Comparison of ENCODE assay signal across 35 cellular contexts in genomic region chr16:72789921-72790320, GRCh38.
"Had no signal": no experiment of that assay in that cellular context is flagged by ENCODE, and none has a peak within 500 bp of the region (broad histone marks: within the 10 kb centered on the region; RNA-seq: fewer than 3 reads in every experiment).

No MANE protein-coding gene starts in this region.

- H3K27ac ChIP-seq: adrenal gland, body of pancreas, cardiac muscle cell, dorsolateral prefrontal cortex, foreskin keratinocyte, gastroesophageal sphincter, WERI-Rb-1 had no signal

- DNase-seq: activated B cell treated with CpG ODN at 0.5 μM for 24 hours; activated CD4-positive, alpha-beta T cell treated with anti-CD3 and anti-CD28 coated beads for 48 hours; activated CD4-positive, alpha-beta T cell treated with anti-CD3 and anti-CD28 coated beads, Interleukin-2, amount 50 U/mL, for 1 hour; activated CD4-positive, alpha-beta T cell treated with anti-CD3 and anti-CD28 coated beads, Interleukin-2, amount 50 U/mL, for 48 hours; activated CD8-positive, alpha-beta memory T cell treated with anti-CD3 and anti-CD28 coated beads for 24 hours; activated CD8-positive, alpha-beta T cell treated with anti-CD3 and anti-CD28 coated beads for 36 hours; activated effector memory CD4-positive, alpha-beta T cell treated with Interleukin-2 at 50 U/mL for 16 hours; activated gamma-delta T cell treated with Interleukin-2 at 50 U/mL for 16 hours; activated naive CD4-positive, alpha-beta T cell treated with Interleukin-2 at 50 U/mL for 16 hours; activated naive CD8-positive, alpha-beta T cell treated with anti-CD3 and anti-CD28 coated beads for 36 hours; activated naive CD8-positive, alpha-beta T cell treated with anti-CD3 and anti-CD28 coated beads, Interleukin-2, amount 50 U/mL, for 24 hours; activated T-cell treated with anti-CD3 and anti-CD28 coated beads, Interleukin-2, amount 50 U/mL, for 4 hours; adrenal gland; amygdala; aorta; body of pancreas; central memory CD4-positive, alpha-beta T cell; cerebellar nuclear complex; dorsolateral prefrontal cortex; effector memory CD4-positive, alpha-beta T cell; endodermal cell; foreskin keratinocyte; T-helper 1 cell; T-helper 17 cell; T1000; WERI-Rb-1 had no signal

- H3K9me3 Mint-ChIP-seq: activated B cell treated with CpG ODN at 0.5 μM for 24 hours; activated CD8-positive, alpha-beta T cell treated with anti-CD3 and anti-CD28 coated beads for 36 hours; activated naive CD4-positive, alpha-beta T cell treated with anti-CD3 and anti-CD28 coated beads, Interleukin-2, amount 50 U/mL, for 24 hours; activated naive CD8-positive, alpha-beta T cell treated with anti-CD3 and anti-CD28 coated beads for 36 hours; activated naive CD8-positive, alpha-beta T cell treated with anti-CD3 and anti-CD28 coated beads, Interleukin-2, amount 50 U/mL, for 24 hours; activated T-cell treated with anti-CD3 and anti-CD28 coated beads, Interleukin-2, amount 50 U/mL, for 4 hours; activated T-helper 17 cell treated with anti-CD3 and anti-CD28 coated beads, Interleukin-2, amount 50 U/mL, for 72 hours; dendritic cell treated with granulocyte-macrophage colony-stimulating factor and Interleukin-4, amounts not matched to agents 40 ng/mL and 50 ng/mL, for 4 days; endodermal cell; T-helper 2 cell treated with Interferon-gamma antibody and Interleukin-4, amounts not matched to agents 5 μg/mL and 100 μg/mL, for 36 hours had no signal

- H3K27ac Mint-ChIP-seq: activated B cell treated with CpG ODN at 0.5 μM for 24 hours; activated CD8-positive, alpha-beta T cell treated with anti-CD3 and anti-CD28 coated beads for 36 hours; activated naive CD4-positive, alpha-beta T cell treated with anti-CD3 and anti-CD28 coated beads, Interleukin-2, amount 50 U/mL, for 24 hours; activated naive CD8-positive, alpha-beta T cell treated with anti-CD3 and anti-CD28 coated beads for 36 hours; activated naive CD8-positive, alpha-beta T cell treated with anti-CD3 and anti-CD28 coated beads, Interleukin-2, amount 50 U/mL, for 24 hours; activated T-helper 17 cell treated with anti-CD3 and anti-CD28 coated beads, Interleukin-2, amount 50 U/mL, for 72 hours; endodermal cell; T-helper 2 cell treated with Interferon-gamma antibody and Interleukin-4, amounts not matched to agents 5 μg/mL and 100 μg/mL, for 36 hours had no signal

- H3K4me1 ChIP-seq: foreskin keratinocyte had no signal

- H3K9me3 ChIP-seq: adrenal gland, body of pancreas, gastroesophageal sphincter had no signal

- H3K4me3 ChIP-seq: adrenal gland, body of pancreas, cardiac muscle cell, coronary artery, dorsolateral prefrontal cortex, gastroesophageal sphincter had no signal

- H3K4me3 Mint-ChIP-seq: activated B cell treated with CpG ODN at 0.5 μM for 24 hours; activated CD8-positive, alpha-beta T cell treated with anti-CD3 and anti-CD28 coated beads for 36 hours; activated naive CD8-positive, alpha-beta T cell treated with anti-CD3 and anti-CD28 coated beads for 36 hours; activated naive CD8-positive, alpha-beta T cell treated with anti-CD3 and anti-CD28 coated beads, Interleukin-2, amount 50 U/mL, for 24 hours; activated T-cell treated with anti-CD3 and anti-CD28 coated beads, Interleukin-2, amount 50 U/mL, for 4 hours; activated T-helper 17 cell treated with anti-CD3 and anti-CD28 coated beads, Interleukin-2, amount 50 U/mL, for 72 hours; dendritic cell treated with granulocyte-macrophage colony-stimulating factor and Interleukin-4, amounts not matched to agents 40 ng/mL and 50 ng/mL, for 4 days; endodermal cell; T-helper 17 cell; T-helper 2 cell treated with Interferon-gamma antibody and Interleukin-4, amounts not matched to agents 5 μg/mL and 100 μg/mL, for 36 hours had no signal

- ATAC-seq: activated CD4-positive, CD25-positive, alpha-beta regulatory T cell treated with anti-CD3 and anti-CD28 coated beads, Interleukin-2, amount 50 U/mL, for 24 hours; activated CD8-positive, alpha-beta T cell treated with anti-CD3 and anti-CD28 coated beads for 36 hours; activated naive CD8-positive, alpha-beta T cell treated with anti-CD3 and anti-CD28 coated beads, Interleukin-2, amount 50 U/mL, for 24 hours; activated T-cell treated with anti-CD3 and anti-CD28 coated beads, Interleukin-2, amount 50 U/mL, for 4 hours; activated T-helper 17 cell treated with anti-CD3 and anti-CD28 coated beads, Interleukin-2, amount 50 U/mL, for 72 hours; body of pancreas; esophagus mucosa; foreskin keratinocyte; gastroesophageal sphincter; T-helper 17 cell had no signal

- H3K27me3 Mint-ChIP-seq: dendritic cell treated with granulocyte-macrophage colony-stimulating factor and Interleukin-4, amounts not matched to agents 40 ng/mL and 50 ng/mL, for 4 days had no signal

- H3K27me3 ChIP-seq: adrenal gland, body of pancreas, cardiac muscle cell, dorsolateral prefrontal cortex, foreskin keratinocyte, gastroesophageal sphincter had no signal

- H3K36me3 ChIP-seq: cardiac muscle cell had no signal

- H3K36me3 Mint-ChIP-seq: activated naive CD4-positive, alpha-beta T cell treated with anti-CD3 and anti-CD28 coated beads, Interleukin-2, amount 50 U/mL, for 24 hours; activated naive CD8-positive, alpha-beta T cell treated with anti-CD3 and anti-CD28 coated beads for 36 hours had no signal
